10 cellular contexts compared by ENCODE assay signal in the genomic region with DNA sequence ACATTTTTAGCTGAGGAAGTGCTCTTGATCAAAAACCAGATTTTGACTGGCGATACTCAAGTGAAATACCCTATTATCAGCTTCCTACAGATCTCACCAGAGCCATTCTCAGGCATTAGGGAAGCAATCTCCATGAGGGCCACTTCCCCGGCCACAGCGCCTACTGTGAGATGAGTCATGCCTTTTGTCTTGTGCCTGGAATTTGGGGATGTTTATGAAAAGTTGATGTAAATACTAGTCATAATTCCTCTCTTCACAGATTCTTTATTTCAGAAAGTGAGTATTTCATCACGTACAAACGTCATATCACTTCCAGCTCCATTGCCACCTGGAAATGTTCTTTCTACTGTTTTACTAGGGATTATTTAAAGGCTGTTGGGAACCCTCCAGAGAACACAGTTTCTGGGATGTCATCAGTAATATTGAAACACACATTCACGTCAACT. TPM values are rescaled to one million over a fixed set of nuclear protein-coding genes. Genes with fewer than 3 reads are reported as not detected.
DNase-seq lines count a peak whose midpoint lies in the region; ATAC-seq and TF ChIP-seq lines count a peak whose summit lies in the region.
"Had no signal": no experiment of that assay in that cellular context is flagged by ENCODE, and none has a peak within 500 bp of the region (broad histone marks: within the 10 kb centered on the region; RNA-seq: fewer than 3 reads in every experiment).

No MANE protein-coding gene starts in this region.

- H3K36me3 ChIP-seq in ACC112 (ENCODE audit: insufficient read depth, low read length) = no peaks in the 10 kb centered on the region
- no peaks in the 10 kb centered on the region for H3K36me3 ChIP-seq in HUES64 (ENCODE audit: insufficient read depth, low read length)
- no peaks in the 10 kb centered on the region for H3K36me3 ChIP-seq in brain microvascular endothelial cell (replicated peaks)
- no peaks in the 10 kb centered on the region for H3K36me3 ChIP-seq in iPS-20b (ENCODE audit: insufficient read depth, low read depth, low read length)
- H3K36me3 ChIP-seq: BE2C had no signal

- no peaks in the 10 kb centered on the region for H3K79me2 ChIP-seq in ACC112 (ENCODE audit: control insufficient read depth, insufficient read depth, low read length, unreplicated experiment)

- H3K9ac ChIP-seq in HUES64 (ENCODE audit: low read depth, low read length) = 0 out of 2 replicates have a peak overlapping the region, but pooled peaks have one; percentile 15
- H3K9ac ChIP-seq in iPS-20b (ENCODE audit: low read depth, low read length) = peak overlapping the region; percentile 3; the same call in 1 of the 2 replicates

- H3K9me3 ChIP-seq in HUES64 (ENCODE audit: insufficient read depth, low read depth, low read length) (no peaks in the 10 kb centered on the region), iPS-20b (ENCODE audit: insufficient read depth, low read depth, low read length) (no peaks in the 10 kb centered on the region)
- H3K9me3 ChIP-seq: BE2C had no signal

- no peak overlapping the region for H3K4me3 Mint-ChIP-seq in T-helper 2 cell treated with Interferon-gamma antibody and Interleukin-4, amounts not matched to agents 5 μg/mL and 100 μg/mL, for 36 hours

- no peaks in the 10 kb centered on the region for H3K36me3 Mint-ChIP-seq in T-helper 2 cell treated with Interferon-gamma antibody and Interleukin-4, amounts not matched to agents 5 μg/mL and 100 μg/mL, for 36 hours (ENCODE audit: low read depth)

- WGBS in HUES64 = 26% methylated on average over 2 of the region's 6 CpGs

- H3K4me3 ChIP-seq in ACC112 (ENCODE audit: low read depth, low read length) = no peak overlapping the region
- H3K4me3 ChIP-seq in HUES64 (ENCODE audit: low read length) = no peak overlapping the region
- H3K4me3 ChIP-seq in brain microvascular endothelial cell (ENCODE audit: low read depth, low read length) = no peak overlapping the region
- no peak overlapping the region for H3K4me3 ChIP-seq in iPS-20b (ENCODE audit: low read length)

- peaks cover 2% of the 10 kb centered on the region for H3K27me3 Mint-ChIP-seq in T-helper 2 cell treated with Interferon-gamma antibody and Interleukin-4, amounts not matched to agents 5 μg/mL and 100 μg/mL, for 36 hours (ENCODE audit: low read depth)

- ATAC-seq in HG03280 (IDR thresholded peaks at IDR 0.05; ENCODE audit: unreplicated experiment) = no peak
- no peak for ATAC-seq in GM19397 (IDR thresholded peaks at IDR 0.05; ENCODE audit: unreplicated experiment)
- ATAC-seq in GM21526 (IDR thresholded peaks at IDR 0.05; ENCODE audit: low FRiP score, unreplicated experiment) = no peak

- H3K27me3 ChIP-seq in ACC112 (ENCODE audit: insufficient read depth, low read length) (no peaks in the 10 kb centered on the region), HUES64 (ENCODE audit: insufficient read depth, low read length) (no peaks in the 10 kb centered on the region), brain microvascular endothelial cell (replicated peaks) (no peaks in the 10 kb centered on the region), iPS-20b (ENCODE audit: insufficient read depth, low read length) (no peaks in the 10 kb centered on the region)
- H3K27me3 ChIP-seq: BE2C had no signal

- H3K27ac ChIP-seq in ACC112 (ENCODE audit: low read depth, low read length) (peak overlapping the region; percentile 29; the same call in 1 of the 2 replicates), HUES64 (ENCODE audit: low read depth, low read length) (peak overlapping the region; percentile 81), brain microvascular endothelial cell (peak overlapping the region; percentile 56), iPS-20b (ENCODE audit: low read length) (peak overlapping the region; percentile 16)

- H3K4me1 ChIP-seq in ACC112 (ENCODE audit: control insufficient read depth, insufficient read depth, low read length, unreplicated experiment) = peaks cover 9% of the 10 kb centered on the region
- H3K4me1 ChIP-seq in HUES64 (ENCODE audit: insufficient read depth, low read length) = peaks cover 29% of the 10 kb centered on the region
- H3K4me1 ChIP-seq in iPS-20b (ENCODE audit: insufficient read depth, low read length) = peaks cover 13% of the 10 kb centered on the region
- H3K4me1 ChIP-seq: BE2C had no signal

- DNase-seq in brain microvascular endothelial cell = peak; percentile 80
- no peak for DNase-seq in T-helper 2 cell treated with Interferon-gamma antibody and Interleukin-4, amounts not matched to agents 5 μg/mL and 100 μg/mL, for 36 hours (ENCODE audit: low spot score)
- DNase-seq: BE2C, NCI-H1048 had no signal

- H3K4me1 Mint-ChIP-seq in T-helper 2 cell treated with Interferon-gamma antibody and Interleukin-4, amounts not matched to agents 5 μg/mL and 100 μg/mL, for 36 hours (ENCODE audit: low read depth) = no peaks in the 10 kb centered on the region

- TF ChIP-seq CTCF in brain microvascular endothelial cell (IDR thresholded peaks at IDR 0.05; ENCODE audit: low read depth, low read length, missing control alignments) = no peak

- in situ Hi-C loops in brain microvascular endothelial cell (cut with HindIII; ENCODE audit: low pct_ligation_motif_present, low sequenced_read_pairs) = no loop called here

- no peak overlapping the region for H3K27ac Mint-ChIP-seq in T-helper 2 cell treated with Interferon-gamma antibody and Interleukin-4, amounts not matched to agents 5 μg/mL and 100 μg/mL, for 36 hours

- no peaks in the 10 kb centered on the region for H3K9me3 Mint-ChIP-seq in T-helper 2 cell treated with Interferon-gamma antibody and Interleukin-4, amounts not matched to agents 5 μg/mL and 100 μg/mL, for 36 hours

- peak overlapping the region; percentile 18 for H2AFZ ChIP-seq in ACC112 (ENCODE audit: low read length, unreplicated experiment)

RNA-seq across cellular contexts. Expression of a gene that starts 25.3 kb away (rescaled TPM):
- polyA plus RNA-seq in HUES64 (2013, experiment 1 of 2) = 0.25 TPM
- 0.44 TPM for polyA plus RNA-seq in HUES64 (2013, experiment 2 of 2)

Comparison
In these comparisons a context has a peak if more than half of its experiments do, and no peak if none do; other contexts are left out.
1. H3K27ac ChIP-seq: peak in every context shown above with its lines; median percentile 81 in HUES64; 56 in brain microvascular endothelial cell; 29 in ACC112; 16 in iPS-20b.